ENCODE assay signal across 12 cellular contexts in genomic region chr18:23057096-23057495, GRCh38.
DNase-seq lines count a peak whose midpoint lies in the region.
"Had no signal": no experiment of that assay in that cellular context is flagged by ENCODE, and none has a peak within 500 bp of the region (broad histone marks: within the 10 kb centered on the region; RNA-seq: fewer than 3 reads in every experiment).

No MANE protein-coding gene starts in this region.

- peak; percentile 8 for DNase-seq in DMS 273 treated with DMSO at 0.1 percent for 48 hours (lab: John Stamatoyannopoulos, UW)
- peak; percentile 94 for DNase-seq in NCI-H82 (lab: John Stamatoyannopoulos, UW)
- peak; percentile 71 for DNase-seq in foreskin melanocyte
- no peak for DNase-seq in T1000 (lab: John Stamatoyannopoulos, UW)
- DNase-seq in D341Med (ENCODE audit: low spot score), result no peak
- no peak for DNase-seq in activated CD4-positive, alpha-beta T cell treated with anti-CD3 and anti-CD28 coated beads, Interleukin-2, amount 50 U/mL, for 48 hours
- no peak for DNase-seq in DMS153 (lab: John Stamatoyannopoulos, UW)
- DNase-seq: C1 segment of cervical spinal cord; Calu3; CD4-positive, alpha-beta T cell; HCEC 1CT; HFFc6 had no signal

Comparison
In these comparisons a context has a peak if more than half of its experiments do, and no peak if none do; other contexts are left out.
1. DNase-seq: peak in DMS 273 treated with DMSO at 0.1 percent for 48 hours (single experiment), NCI-H82 (single experiment) and foreskin melanocyte (single experiment); none in T1000 (single experiment), D341Med (single experiment), activated CD4-positive, alpha-beta T cell treated with anti-CD3 and anti-CD28 coated beads, Interleukin-2, amount 50 U/mL, for 48 hours (0 of 2) and DMS153 (single experiment).